In the genomic region with DNA sequence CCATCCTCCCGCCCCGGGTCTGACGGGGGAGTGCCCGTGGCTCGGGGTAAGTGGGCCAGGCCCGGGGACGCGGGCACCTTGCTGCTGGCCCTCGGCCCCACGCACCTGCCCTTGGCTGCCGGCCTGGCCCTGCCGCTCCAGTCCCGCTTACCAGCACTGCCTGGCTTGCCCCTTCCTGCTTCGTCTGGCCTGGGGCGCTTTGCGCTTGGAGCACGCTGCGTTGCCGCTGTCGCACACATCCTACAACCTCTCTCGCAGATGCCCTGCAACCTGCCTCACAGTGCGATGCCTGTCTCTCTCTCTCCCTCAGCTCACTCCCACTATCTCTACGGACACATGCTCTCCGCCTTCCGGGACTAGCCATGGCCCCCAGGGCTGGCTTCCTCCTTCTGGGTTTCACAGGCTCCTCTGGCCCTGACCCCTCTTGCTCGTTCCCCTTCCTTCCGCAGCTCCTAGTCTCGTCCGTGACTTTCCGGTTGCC, we compare ENCODE assay signal across 11 cellular contexts. TPM values are rescaled to one million over a fixed set of nuclear protein-coding genes. Genes with fewer than 3 reads are reported as not detected.
DNase-seq lines count a peak whose midpoint lies in the region; ATAC-seq and TF ChIP-seq lines count a peak whose summit lies in the region.
"Had no signal": no experiment of that assay in that cellular context is flagged by ENCODE, and none has a peak within 500 bp of the region (broad histone marks: within the 10 kb centered on the region; RNA-seq: fewer than 3 reads in every experiment).

No MANE protein-coding gene starts in this region.

- peaks cover 2% of the 10 kb centered on the region for H3K4me1 Mint-ChIP-seq in T-helper 2 cell treated with Interferon-gamma antibody and Interleukin-4, amounts not matched to agents 5 μg/mL and 100 μg/mL, for 36 hours (ENCODE audit: low read depth)

- peaks cover 6% of the 10 kb centered on the region for H3K36me3 Mint-ChIP-seq in T-helper 2 cell treated with Interferon-gamma antibody and Interleukin-4, amounts not matched to agents 5 μg/mL and 100 μg/mL, for 36 hours (ENCODE audit: low read depth)

- DNase-seq in T-helper 2 cell treated with Interferon-gamma antibody and Interleukin-4, amounts not matched to agents 5 μg/mL and 100 μg/mL, for 36 hours (ENCODE audit: low spot score) = no peak
- DNase-seq in T-helper 2 cell = no peak
- peak; percentile 40 for DNase-seq in cerebellar cortex (ENCODE audit: low spot score)
- DNase-seq in left lung = peak in 1 of 2 donors; percentile 83
- DNase-seq in stomach = no peak
- no peak for DNase-seq in MG63
- DNase-seq in NCI-H526 (lab: John Stamatoyannopoulos, UW) = no peak
- no peak for DNase-seq in stimulated activated naive CD4-positive, alpha-beta T cell (lab: John Stamatoyannopoulos, UW)
- DNase-seq: NCI-H1436 treated with DMSO at 0.1 percent for 48 hours, T1000 had no signal

- no peak for TF ChIP-seq CTCF in left lung (IDR thresholded peaks at IDR 0.05)
- no peak for TF ChIP-seq CTCF in stomach (IDR thresholded peaks at IDR 0.05)

- peaks cover 5 to 35% of the 10 kb centered on the region in 2 donors for H3K27me3 ChIP-seq in left lung
- H3K27me3 ChIP-seq in stomach = peaks cover 0 to 53% (median 25%) of the 10 kb centered on the region in 3 donors
- H3K27me3 ChIP-seq in MG63 = no peaks in the 10 kb centered on the region

- no peak for TF ChIP-seq EP300 in stomach (IDR thresholded peaks at IDR 0.05)

- H3K27ac Mint-ChIP-seq in T-helper 2 cell treated with Interferon-gamma antibody and Interleukin-4, amounts not matched to agents 5 μg/mL and 100 μg/mL, for 36 hours = no peak overlapping the region

- H3K4me3 Mint-ChIP-seq in T-helper 2 cell treated with Interferon-gamma antibody and Interleukin-4, amounts not matched to agents 5 μg/mL and 100 μg/mL, for 36 hours = peak overlapping the region; percentile 32

- intact Hi-C loops in left lung (cut with DNase I) (no loop called here), stomach (cut with DNase I; ENCODE audit: low total_unique reads) (no loop called here)

- H3K9me3 Mint-ChIP-seq in T-helper 2 cell treated with Interferon-gamma antibody and Interleukin-4, amounts not matched to agents 5 μg/mL and 100 μg/mL, for 36 hours = no peaks in the 10 kb centered on the region

- ATAC-seq in left lung = peak; percentile 55
- ATAC-seq: A549 had no signal

- H3K9me3 ChIP-seq in left lung (no peaks in the 10 kb centered on the region), stomach (no peaks in the 10 kb centered on the region), MG63 (no peaks in the 10 kb centered on the region)
- H3K9me3 ChIP-seq: A549 had no signal

- TF ChIP-seq POLR2A in stomach (IDR thresholded peaks at IDR 0.05) = no peak

- H3K36me3 ChIP-seq in left lung (peaks cover 0 to 4% of the 10 kb centered on the region in 2 donors), stomach (peaks cover 0 to 9% (median 0%) of the 10 kb centered on the region in 4 donors), MG63 (no peaks in the 10 kb centered on the region)

- H3K27ac ChIP-seq in left lung = no peak overlapping the region
- H3K27ac ChIP-seq in stomach = no peak overlapping the region
- H3K27ac ChIP-seq: A549 had no signal

- H3K4me3 ChIP-seq in left lung = peak overlapping the region; percentile 10 to 54
- peak overlapping the region; percentile 16 to 45 (median 32) for H3K4me3 ChIP-seq in stomach
- H3K4me3 ChIP-seq in MG63 = no peak overlapping the region
- H3K4me3 ChIP-seq: A549 had no signal

- peaks cover 17% of the 10 kb centered on the region for H3K27me3 Mint-ChIP-seq in T-helper 2 cell treated with Interferon-gamma antibody and Interleukin-4, amounts not matched to agents 5 μg/mL and 100 μg/mL, for 36 hours (ENCODE audit: low read depth)

- H3K4me1 ChIP-seq in left lung = peaks cover 0 to 17% of the 10 kb centered on the region in 2 donors
- H3K4me1 ChIP-seq in stomach = peaks cover 5 to 14% (median 10%) of the 10 kb centered on the region in 4 donors

- 28 to 64% (median 47%) methylated on average over 17 to 30 of the region's 30 CpGs for WGBS in stomach, 5 donors

RNA-seq across cellular contexts. Expression of gene MYOG, which starts 9.7 kb away (rescaled TPM):
- total RNA-seq in left lung (not detected), stomach (not detected)
- not detected for polyA plus RNA-seq in stomach
- total RNA-seq in MG63 (2014; rRNA removed; shearing (Covaris generic); ENCODE audit: low replicate concordance) = not detected in 2 replicates
- polyA plus RNA-seq: A549 had no signal

RNA-seq across cellular contexts. Expression of gene PPFIA4, which starts 49.8 kb away (rescaled TPM):
- 1 to 10 TPM; 1.3 to 2.1 TPM for total RNA-seq in left lung
- total RNA-seq in stomach = 1 to 10 TPM in 2 of 5 donors, under 1 TPM in 2, not detected in 1; 0.29 to 2.2 (median 1.2) TPM
- under 1 TPM; 0.31 to 0.95 (median 0.37) TPM for polyA plus RNA-seq in stomach
- 0.39 and 1.2 TPM in 2 replicates for total RNA-seq in MG63 (2014; rRNA removed; shearing (Covaris generic); ENCODE audit: low replicate concordance)

RNA-seq across cellular contexts. Expression of gene ADORA1, which starts 51.5 kb away (rescaled TPM):
- 1 to 10 TPM; 1.6 to 5.5 TPM for total RNA-seq in left lung
- total RNA-seq in stomach = 1 to 10 TPM in 2 of 5 donors, under 1 TPM in 1, not detected in 2; 0.18 to 3.1 (median 1.2) TPM
- polyA plus RNA-seq in stomach = 1 to 10 TPM in 2 of 3 donors, under 1 TPM in 1; 0.30 to 4.2 (median 3.7) TPM
- total RNA-seq in MG63 (2014; rRNA removed; shearing (Covaris generic); ENCODE audit: low replicate concordance) = 0.94 and 1.5 TPM in 2 replicates
